Comparison of ENCODE assay signal across 8 cellular contexts in genomic region chr5:119343766-119344165, GRCh38. TPM values are rescaled to one million over a fixed set of nuclear protein-coding genes. Genes with fewer than 3 reads are reported as not detected.
DNase-seq lines count a peak whose midpoint lies in the region; ATAC-seq lines count a peak whose summit lies in the region.
"Had no signal": no experiment of that assay in that cellular context is flagged by ENCODE, and none has a peak within 500 bp of the region (broad histone marks: within the 10 kb centered on the region; RNA-seq: fewer than 3 reads in every experiment).

No MANE protein-coding gene starts in this region.

- no peak overlapping the region for H3K27ac ChIP-seq in mesendoderm (ENCODE audit: low read depth, low read length)
- H3K27ac ChIP-seq: right atrium auricular region had no signal

- CTCF ChIA-PET in activated naive CD4-positive, alpha-beta T cell treated with anti-CD3 and anti-CD28 coated beads, Interleukin-2, amount 10 ng/mL, durations not matched to agents 7 days and 5 days (lab: Charles Lee): interaction anchor here (1.9 kb wide), 1 partner anchor 13 kb away, joined by 10 read pairs; no protein-coding TSS in a partner anchor

- no peak overlapping the region for H2BK120ac ChIP-seq in mesendoderm (ENCODE audit: low read depth, low read length)

- no peak overlapping the region for H3K56ac ChIP-seq in mesendoderm (ENCODE audit: low read length)

- peak; percentile 20 for ATAC-seq in GM21381 (IDR thresholded peaks at IDR 0.05; ENCODE audit: unreplicated experiment)
- ATAC-seq in HG03457 (IDR thresholded peaks at IDR 0.05; ENCODE audit: unreplicated experiment): no peak

- no peak overlapping the region for H4K5ac ChIP-seq in mesendoderm (ENCODE audit: low read length)

- no peaks in the 10 kb centered on the region for H3K27me3 Mint-ChIP-seq in activated naive CD4-positive, alpha-beta T cell treated with anti-CD3 and anti-CD28 coated beads, Interleukin-2, amount 10 ng/mL, durations not matched to agents 7 days and 5 days

- peak; percentile 35 for DNase-seq in HT1080 (ENCODE audit: low read depth)
- no peak for DNase-seq in activated naive CD4-positive, alpha-beta T cell treated with anti-CD3 and anti-CD28 coated beads, Interleukin-2, amount 10 ng/mL, durations not matched to agents 7 days and 5 days
- DNase-seq in stimulated activated CD4-positive, alpha-beta T cell treated with anti-CD3 and anti-CD28 coated beads, TNF-alpha, amount 100 ng/mL, for 24 hours (ENCODE audit: low read depth in 3 of 3): peak in 2 of 3 experiments; percentile 51 to 60
- DNase-seq in mesendoderm: no peak
- no peak for DNase-seq in NCI-H1092 treated with DMSO at 0.1 percent for 48 hours (lab: John Stamatoyannopoulos, UW)

- H3K4me1 Mint-ChIP-seq in activated naive CD4-positive, alpha-beta T cell treated with anti-CD3 and anti-CD28 coated beads, Interleukin-2, amount 10 ng/mL, durations not matched to agents 7 days and 5 days: peaks cover 96% of the 10 kb centered on the region

- peak overlapping the region; percentile 86 for H3K27ac Mint-ChIP-seq in activated naive CD4-positive, alpha-beta T cell treated with anti-CD3 and anti-CD28 coated beads, Interleukin-2, amount 10 ng/mL, durations not matched to agents 7 days and 5 days

- H3K4me3 ChIP-seq in mesendoderm (ENCODE audit: low read length): no peak overlapping the region
- H3K4me3 ChIP-seq: right atrium auricular region had no signal

- H3K23ac ChIP-seq in mesendoderm (ENCODE audit: low read length): no peak overlapping the region

- no peak overlapping the region for H2AK5ac ChIP-seq in mesendoderm (ENCODE audit: low read length)

- no peaks in the 10 kb centered on the region for H3K36me3 ChIP-seq in mesendoderm (ENCODE audit: control insufficient read depth, insufficient read depth, low read length)
- H3K36me3 ChIP-seq: right atrium auricular region had no signal

- peaks cover 74% of the 10 kb centered on the region for H3K36me3 Mint-ChIP-seq in activated naive CD4-positive, alpha-beta T cell treated with anti-CD3 and anti-CD28 coated beads, Interleukin-2, amount 10 ng/mL, durations not matched to agents 7 days and 5 days

- no CpG with 5 or more reads among the region's 3 CpGs for WGBS in mesendoderm (ENCODE audit: extremely low coverage, insufficient coverage, low lambda C conversion rate)

- no peak overlapping the region for H2BK15ac ChIP-seq in mesendoderm (replicated peaks; ENCODE audit: low read depth)

- no peak overlapping the region for H4K8ac ChIP-seq in mesendoderm (ENCODE audit: low read depth, low read length)

- H3K9me3 Mint-ChIP-seq in activated naive CD4-positive, alpha-beta T cell treated with anti-CD3 and anti-CD28 coated beads, Interleukin-2, amount 10 ng/mL, durations not matched to agents 7 days and 5 days: no peaks in the 10 kb centered on the region

- no peak overlapping the region for H3K18ac ChIP-seq in mesendoderm (ENCODE audit: low read length)

- no peaks in the 10 kb centered on the region for H3K27me3 ChIP-seq in mesendoderm (ENCODE audit: insufficient read depth, low read length, poor library complexity)
- H3K27me3 ChIP-seq: right atrium auricular region had no signal

- H3K79me1 ChIP-seq in mesendoderm (ENCODE audit: low read length): no peaks in the 10 kb centered on the region

- H3K4me2 ChIP-seq in mesendoderm (ENCODE audit: low read length): no peak overlapping the region

- H3K79me2 ChIP-seq in mesendoderm (ENCODE audit: control insufficient read depth, insufficient read depth, low read length): no peaks in the 10 kb centered on the region

- no peak overlapping the region for H3K9ac ChIP-seq in mesendoderm (ENCODE audit: low read length)

- H3K4me3 Mint-ChIP-seq in activated naive CD4-positive, alpha-beta T cell treated with anti-CD3 and anti-CD28 coated beads, Interleukin-2, amount 10 ng/mL, durations not matched to agents 7 days and 5 days: peak overlapping the region; percentile 3

- no peak overlapping the region for H2BK5ac ChIP-seq in mesendoderm (ENCODE audit: low read length)

- H3K4me1 ChIP-seq in mesendoderm (ENCODE audit: control insufficient read depth, low read depth, low read length): peaks cover 2% of the 10 kb centered on the region
- H3K4me1 ChIP-seq: right atrium auricular region had no signal

- H3K4ac ChIP-seq in mesendoderm (ENCODE audit: low read depth, low read length): no peak overlapping the region

RNA-seq across cellular contexts. Expression of gene TNFAIP8, which starts 12.1 kb away (rescaled TPM):
- 15.6 and 26.7 TPM in 2 replicates for total RNA-seq in HT1080 (2014; rRNA removed; shearing (Covaris generic))
- polyA plus RNA-seq in HT1080 (2015; cell fraction: cytosol; rRNA removed): 26.6 and 33.2 TPM in 2 replicates
- 16.9 and 22.3 TPM in 2 replicates for polyA plus RNA-seq in HT1080 (2015; cell fraction: nucleus; rRNA removed)
- 11.8 TPM for polyA plus RNA-seq in mesendoderm (2013, experiment 1 of 2)
- polyA plus RNA-seq in mesendoderm (2013, experiment 2 of 2): 11.9 TPM

Comparison
In these comparisons a context has a peak if more than half of its experiments do, and no peak if none do; other contexts are left out.
1. DNase-seq: peak in HT1080 (single experiment) and stimulated activated CD4-positive, alpha-beta T cell treated with anti-CD3 and anti-CD28 coated beads, TNF-alpha, amount 100 ng/mL, for 24 hours (2 of 3); none in activated naive CD4-positive, alpha-beta T cell treated with anti-CD3 and anti-CD28 coated beads, Interleukin-2, amount 10 ng/mL, durations not matched to agents 7 days and 5 days (single experiment), mesendoderm (single experiment) and NCI-H1092 treated with DMSO at 0.1 percent for 48 hours (single experiment).